Comparison of ENCODE assay signal across 1 cellular context in the genomic region with DNA sequence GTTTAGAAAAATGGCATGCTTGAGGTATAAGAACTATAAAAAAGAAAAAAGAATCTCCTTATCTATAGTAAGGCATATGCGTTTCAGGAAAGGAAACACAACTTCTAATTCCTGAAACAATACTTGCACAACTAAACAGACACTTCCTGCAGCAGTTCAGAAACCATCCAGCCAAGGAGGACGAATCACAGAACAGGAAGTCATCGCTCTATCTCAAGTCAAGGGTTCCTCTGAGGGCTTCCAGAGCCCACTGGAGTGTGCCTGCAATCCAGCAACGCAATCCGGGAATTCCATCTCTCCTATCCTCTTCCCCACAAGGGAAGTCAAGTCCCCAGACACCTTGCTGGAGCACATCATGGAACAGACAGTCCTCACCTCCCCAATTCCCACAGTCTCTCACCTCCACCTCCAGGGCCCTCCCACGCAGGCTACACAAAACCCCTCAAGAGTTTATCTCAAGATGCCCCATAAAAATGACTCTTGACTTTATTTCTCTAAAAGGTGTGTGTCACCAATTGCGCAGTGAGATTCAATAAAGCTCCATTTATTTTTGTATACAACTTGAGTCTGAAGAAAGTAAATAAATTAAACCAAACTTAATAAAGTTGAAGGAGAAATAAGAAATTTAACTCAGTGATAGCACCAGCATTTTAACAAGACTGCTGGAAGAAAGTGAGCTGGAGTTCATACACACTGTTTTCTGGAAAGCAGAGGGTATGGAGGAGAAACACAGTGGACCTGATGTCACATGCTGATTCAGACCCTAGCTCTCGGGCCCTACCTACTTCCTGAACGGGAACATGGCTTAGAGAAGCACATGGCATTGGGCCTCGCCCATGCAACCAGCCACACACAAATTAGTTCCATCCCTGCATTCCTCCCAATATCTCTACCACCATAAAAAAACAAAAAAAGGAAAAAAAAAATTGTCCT.
TF ChIP-seq lines count a peak whose summit lies in the region.

No MANE protein-coding gene starts in this region.

TF ChIP-seq in HEK293, 187 proteins besides CTCF, POLR2A, EP300 and RAD21 (continued from another document):
- TF ChIP-seq MZF1 (tag by site-specific recombination; IDR thresholded peaks at IDR 0.05; ENCODE audit: borderline replicate concordance) (0 out of 2 replicates have a peak, but pooled peaks have one; percentile 21), BCL11B (tag by site-specific recombination; IDR thresholded peaks at IDR 0.05; ENCODE audit: low read depth) (no peak), EGR2 (tag by site-specific recombination; IDR thresholded peaks at IDR 0.05; ENCODE audit: low read depth) (peak; percentile 55; the same call in 1 of the 2 replicates), ZNF324 (tag by site-specific recombination; IDR thresholded peaks at IDR 0.05) (no peak), ZNF311 (tag by site-specific recombination; IDR thresholded peaks at IDR 0.05; ENCODE audit: borderline replicate concordance) (no peak), ZNF16 (tag by site-specific recombination; IDR thresholded peaks at IDR 0.05; ENCODE audit: low read depth) (no peak), ZNF777 (tag by site-specific recombination; IDR thresholded peaks at IDR 0.05; ENCODE audit: borderline replicate concordance) (no peak), GLIS1 (tag by site-specific recombination; IDR thresholded peaks at IDR 0.05) (no peak), ZNF37A (tag by site-specific recombination; IDR thresholded peaks at IDR 0.05) (no peak), ZFHX2 (tag by site-specific recombination; conservative IDR thresholded peaks at IDR 0.05) (peak; percentile 76), ZNF530 (tag by site-specific recombination; IDR thresholded peaks at IDR 0.05; ENCODE audit: low read depth) (no peak), TCF7L2 (IDR thresholded peaks at IDR 0.05; ENCODE audit: borderline replicate concordance, low read depth, low read length) (no peak), ZNF10 (tag by site-specific recombination; IDR thresholded peaks at IDR 0.05) (no peak), ZNF394 (tag by site-specific recombination; IDR thresholded peaks at IDR 0.05; ENCODE audit: borderline replicate concordance) (no peak), ZNF837 (tag by site-specific recombination; IDR thresholded peaks at IDR 0.05) (no peak), ZNF157 (tag by site-specific recombination; IDR thresholded peaks at IDR 0.05) (no peak), ZNF211 (tag by site-specific recombination; IDR thresholded peaks at IDR 0.05; ENCODE audit: low read depth) (no peak), ZNF677 (tag by site-specific recombination; IDR thresholded peaks at IDR 0.05) (no peak), ZBTB17 (tag by site-specific recombination; IDR thresholded peaks at IDR 0.05) (no peak), ZNF112 (tag by site-specific recombination; IDR thresholded peaks at IDR 0.05) (no peak), ZNF146 (tag by site-specific recombination; IDR thresholded peaks at IDR 0.05) (no peak)
- TF ChIP-seq, protein P1, sequence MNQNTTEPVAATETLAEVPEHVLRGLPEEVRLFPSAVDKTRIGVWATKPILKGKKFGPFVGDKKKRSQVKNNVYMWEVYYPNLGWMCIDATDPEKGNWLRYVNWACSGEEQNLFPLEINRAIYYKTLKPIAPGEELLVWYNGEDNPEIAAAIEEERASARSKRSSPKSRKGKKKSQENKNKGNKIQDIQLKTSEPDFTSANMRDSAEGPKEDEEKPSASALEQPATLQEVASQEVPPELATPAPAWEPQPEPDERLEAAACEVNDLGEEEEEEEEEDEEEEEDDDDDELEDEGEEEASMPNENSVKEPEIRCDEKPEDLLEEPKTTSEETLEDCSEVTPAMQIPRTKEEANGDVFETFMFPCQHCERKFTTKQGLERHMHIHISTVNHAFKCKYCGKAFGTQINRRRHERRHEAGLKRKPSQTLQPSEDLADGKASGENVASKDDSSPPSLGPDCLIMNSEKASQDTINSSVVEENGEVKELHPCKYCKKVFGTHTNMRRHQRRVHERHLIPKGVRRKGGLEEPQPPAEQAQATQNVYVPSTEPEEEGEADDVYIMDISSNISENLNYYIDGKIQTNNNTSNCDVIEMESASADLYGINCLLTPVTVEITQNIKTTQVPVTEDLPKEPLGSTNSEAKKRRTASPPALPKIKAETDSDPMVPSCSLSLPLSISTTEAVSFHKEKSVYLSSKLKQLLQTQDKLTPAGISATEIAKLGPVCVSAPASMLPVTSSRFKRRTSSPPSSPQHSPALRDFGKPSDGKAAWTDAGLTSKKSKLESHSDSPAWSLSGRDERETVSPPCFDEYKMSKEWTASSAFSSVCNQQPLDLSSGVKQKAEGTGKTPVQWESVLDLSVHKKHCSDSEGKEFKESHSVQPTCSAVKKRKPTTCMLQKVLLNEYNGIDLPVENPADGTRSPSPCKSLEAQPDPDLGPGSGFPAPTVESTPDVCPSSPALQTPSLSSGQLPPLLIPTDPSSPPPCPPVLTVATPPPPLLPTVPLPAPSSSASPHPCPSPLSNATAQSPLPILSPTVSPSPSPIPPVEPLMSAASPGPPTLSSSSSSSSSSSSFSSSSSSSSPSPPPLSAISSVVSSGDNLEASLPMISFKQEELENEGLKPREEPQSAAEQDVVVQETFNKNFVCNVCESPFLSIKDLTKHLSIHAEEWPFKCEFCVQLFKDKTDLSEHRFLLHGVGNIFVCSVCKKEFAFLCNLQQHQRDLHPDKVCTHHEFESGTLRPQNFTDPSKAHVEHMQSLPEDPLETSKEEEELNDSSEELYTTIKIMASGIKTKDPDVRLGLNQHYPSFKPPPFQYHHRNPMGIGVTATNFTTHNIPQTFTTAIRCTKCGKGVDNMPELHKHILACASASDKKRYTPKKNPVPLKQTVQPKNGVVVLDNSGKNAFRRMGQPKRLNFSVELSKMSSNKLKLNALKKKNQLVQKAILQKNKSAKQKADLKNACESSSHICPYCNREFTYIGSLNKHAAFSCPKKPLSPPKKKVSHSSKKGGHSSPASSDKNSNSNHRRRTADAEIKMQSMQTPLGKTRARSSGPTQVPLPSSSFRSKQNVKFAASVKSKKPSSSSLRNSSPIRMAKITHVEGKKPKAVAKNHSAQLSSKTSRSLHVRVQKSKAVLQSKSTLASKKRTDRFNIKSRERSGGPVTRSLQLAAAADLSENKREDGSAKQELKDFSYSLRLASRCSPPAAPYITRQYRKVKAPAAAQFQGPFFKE (tag by site-specific recombination; IDR thresholded peaks at IDR 0.05; ENCODE audit: borderline replicate concordance) = no peak
- TF ChIP-seq, protein P2, sequence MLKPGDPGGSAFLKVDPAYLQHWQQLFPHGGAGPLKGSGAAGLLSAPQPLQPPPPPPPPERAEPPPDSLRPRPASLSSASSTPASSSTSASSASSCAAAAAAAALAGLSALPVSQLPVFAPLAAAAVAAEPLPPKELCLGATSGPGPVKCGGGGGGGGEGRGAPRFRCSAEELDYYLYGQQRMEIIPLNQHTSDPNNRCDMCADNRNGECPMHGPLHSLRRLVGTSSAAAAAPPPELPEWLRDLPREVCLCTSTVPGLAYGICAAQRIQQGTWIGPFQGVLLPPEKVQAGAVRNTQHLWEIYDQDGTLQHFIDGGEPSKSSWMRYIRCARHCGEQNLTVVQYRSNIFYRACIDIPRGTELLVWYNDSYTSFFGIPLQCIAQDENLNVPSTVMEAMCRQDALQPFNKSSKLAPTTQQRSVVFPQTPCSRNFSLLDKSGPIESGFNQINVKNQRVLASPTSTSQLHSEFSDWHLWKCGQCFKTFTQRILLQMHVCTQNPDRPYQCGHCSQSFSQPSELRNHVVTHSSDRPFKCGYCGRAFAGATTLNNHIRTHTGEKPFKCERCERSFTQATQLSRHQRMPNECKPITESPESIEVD (tag by site-specific recombination; IDR thresholded peaks at IDR 0.05) = no peak
- TF ChIP-seq, protein P3, sequence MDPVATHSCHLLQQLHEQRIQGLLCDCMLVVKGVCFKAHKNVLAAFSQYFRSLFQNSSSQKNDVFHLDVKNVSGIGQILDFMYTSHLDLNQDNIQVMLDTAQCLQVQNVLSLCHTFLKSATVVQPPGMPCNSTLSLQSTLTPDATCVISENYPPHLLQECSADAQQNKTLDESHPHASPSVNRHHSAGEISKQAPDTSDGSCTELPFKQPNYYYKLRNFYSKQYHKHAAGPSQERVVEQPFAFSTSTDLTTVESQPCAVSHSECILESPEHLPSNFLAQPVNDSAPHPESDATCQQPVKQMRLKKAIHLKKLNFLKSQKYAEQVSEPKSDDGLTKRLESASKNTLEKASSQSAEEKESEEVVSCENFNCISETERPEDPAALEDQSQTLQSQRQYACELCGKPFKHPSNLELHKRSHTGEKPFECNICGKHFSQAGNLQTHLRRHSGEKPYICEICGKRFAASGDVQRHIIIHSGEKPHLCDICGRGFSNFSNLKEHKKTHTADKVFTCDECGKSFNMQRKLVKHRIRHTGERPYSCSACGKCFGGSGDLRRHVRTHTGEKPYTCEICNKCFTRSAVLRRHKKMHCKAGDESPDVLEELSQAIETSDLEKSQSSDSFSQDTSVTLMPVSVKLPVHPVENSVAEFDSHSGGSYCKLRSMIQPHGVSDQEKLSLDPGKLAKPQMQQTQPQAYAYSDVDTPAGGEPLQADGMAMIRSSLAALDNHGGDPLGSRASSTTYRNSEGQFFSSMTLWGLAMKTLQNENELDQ (tag by site-specific recombination; IDR thresholded peaks at IDR 0.05; ENCODE audit: low read depth) = no peak
- TF ChIP-seq, protein P4, sequence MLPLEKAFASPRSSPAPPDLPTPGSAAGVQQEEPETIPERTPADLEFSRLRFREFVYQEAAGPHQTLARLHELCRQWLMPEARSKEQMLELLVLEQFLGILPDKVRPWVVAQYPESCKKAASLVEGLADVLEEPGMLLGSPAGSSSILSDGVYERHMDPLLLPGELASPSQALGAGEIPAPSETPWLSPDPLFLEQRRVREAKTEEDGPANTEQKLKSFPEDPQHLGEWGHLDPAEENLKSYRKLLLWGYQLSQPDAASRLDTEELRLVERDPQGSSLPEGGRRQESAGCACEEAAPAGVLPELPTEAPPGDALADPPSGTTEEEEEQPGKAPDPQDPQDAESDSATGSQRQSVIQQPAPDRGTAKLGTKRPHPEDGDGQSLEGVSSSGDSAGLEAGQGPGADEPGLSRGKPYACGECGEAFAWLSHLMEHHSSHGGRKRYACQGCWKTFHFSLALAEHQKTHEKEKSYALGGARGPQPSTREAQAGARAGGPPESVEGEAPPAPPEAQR (tag by site-specific recombination; IDR thresholded peaks at IDR 0.05) = no peak
- TF ChIP-seq, protein P5, sequence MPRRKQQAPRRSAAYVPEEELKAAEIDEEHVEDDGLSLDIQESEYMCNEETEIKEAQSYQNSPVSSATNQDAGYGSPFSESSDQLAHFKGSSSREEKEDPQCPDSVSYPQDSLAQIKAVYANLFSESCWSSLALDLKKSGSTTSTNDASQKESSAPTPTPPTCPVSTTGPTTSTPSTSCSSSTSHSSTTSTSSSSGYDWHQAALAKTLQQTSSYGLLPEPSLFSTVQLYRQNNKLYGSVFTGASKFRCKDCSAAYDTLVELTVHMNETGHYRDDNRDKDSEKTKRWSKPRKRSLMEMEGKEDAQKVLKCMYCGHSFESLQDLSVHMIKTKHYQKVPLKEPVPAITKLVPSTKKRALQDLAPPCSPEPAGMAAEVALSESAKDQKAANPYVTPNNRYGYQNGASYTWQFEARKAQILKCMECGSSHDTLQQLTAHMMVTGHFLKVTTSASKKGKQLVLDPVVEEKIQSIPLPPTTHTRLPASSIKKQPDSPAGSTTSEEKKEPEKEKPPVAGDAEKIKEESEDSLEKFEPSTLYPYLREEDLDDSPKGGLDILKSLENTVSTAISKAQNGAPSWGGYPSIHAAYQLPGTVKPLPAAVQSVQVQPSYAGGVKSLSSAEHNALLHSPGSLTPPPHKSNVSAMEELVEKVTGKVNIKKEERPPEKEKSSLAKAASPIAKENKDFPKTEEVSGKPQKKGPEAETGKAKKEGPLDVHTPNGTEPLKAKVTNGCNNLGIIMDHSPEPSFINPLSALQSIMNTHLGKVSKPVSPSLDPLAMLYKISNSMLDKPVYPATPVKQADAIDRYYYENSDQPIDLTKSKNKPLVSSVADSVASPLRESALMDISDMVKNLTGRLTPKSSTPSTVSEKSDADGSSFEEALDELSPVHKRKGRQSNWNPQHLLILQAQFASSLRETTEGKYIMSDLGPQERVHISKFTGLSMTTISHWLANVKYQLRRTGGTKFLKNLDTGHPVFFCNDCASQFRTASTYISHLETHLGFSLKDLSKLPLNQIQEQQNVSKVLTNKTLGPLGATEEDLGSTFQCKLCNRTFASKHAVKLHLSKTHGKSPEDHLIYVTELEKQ (tag by site-specific recombination; IDR thresholded peaks at IDR 0.05; ENCODE audit: borderline replicate concordance) = no peak
